8 cellular contexts compared by ENCODE assay signal in the genomic region with DNA sequence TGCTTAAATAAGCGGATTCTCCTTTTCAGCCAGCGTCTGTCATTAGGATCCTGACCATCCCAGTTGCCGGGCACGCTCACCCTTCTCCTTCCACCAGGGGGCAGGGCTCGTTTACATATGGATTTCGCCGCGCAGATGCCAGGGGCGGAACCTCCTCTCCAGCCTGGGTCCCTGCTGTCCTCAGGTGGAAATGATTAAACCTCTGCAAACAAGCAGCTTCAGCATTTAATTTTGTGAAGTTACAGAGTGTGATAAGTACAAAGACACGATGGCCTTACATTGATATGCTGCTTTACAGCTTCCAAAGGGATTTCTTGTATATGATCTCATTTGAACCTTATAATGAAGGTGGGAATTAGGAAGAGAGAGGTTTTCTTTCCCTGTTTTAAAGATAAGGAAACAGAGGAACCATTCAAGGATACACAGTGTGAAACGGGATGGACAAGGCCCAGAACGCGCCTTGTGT. TPM values are rescaled to one million over a fixed set of nuclear protein-coding genes. Genes with fewer than 3 reads are reported as not detected.
DNase-seq lines count a peak whose midpoint lies in the region; ATAC-seq and TF ChIP-seq lines count a peak whose summit lies in the region.

No MANE protein-coding gene starts in this region.

- H3K27me3 ChIP-seq in RWPE2 (ENCODE audit: insufficient read depth, poor library complexity, severe bottlenecking) (no peaks in the 10 kb centered on the region), thoracic aorta (replicated peaks; ENCODE audit: insufficient read depth) (no peaks in the 10 kb centered on the region)

- H3K36me3 ChIP-seq in RWPE2 (ENCODE audit: low read depth) = no peaks in the 10 kb centered on the region
- H3K36me3 ChIP-seq in thoracic aorta = no peaks in the 10 kb centered on the region

- peak; percentile 90 for DNase-seq in GM03348 (ENCODE audit: low spot score)
- peak; percentile 31 for DNase-seq in MV-4-11 (lab: John Stamatoyannopoulos, UW)
- no peak for DNase-seq in RWPE2 (ENCODE audit: low spot score)
- DNase-seq in activated T-helper 1 cell treated with anti-CD3 and anti-CD28 coated beads, Interleukin-2, amount 50 U/mL, for 16 hours (ENCODE audit: low read depth in 1 of 2, low spot score in 1 of 2) = peak; percentile 47 to 57
- peak; percentile 55 for DNase-seq in fibroblast of the conjunctiva (ENCODE audit: low read depth)
- peak; percentile 74 for DNase-seq in omental fat pad (ENCODE audit: low spot score)
- peak; percentile 28 for DNase-seq in thoracic aorta (ENCODE audit: low spot score)

- peak; percentile 98 for ATAC-seq in RWPE2 (ENCODE audit: low read depth)
- ATAC-seq in omental fat pad (ENCODE audit: low FRiP score) = peak; percentile 76
- no peak for ATAC-seq in thoracic aorta (ENCODE audit: insufficient number of reproducible peaks, low FRiP score, low read depth)
- ATAC-seq in HG03571 (IDR thresholded peaks at IDR 0.05; ENCODE audit: unreplicated experiment) = no peak

- H3K27ac ChIP-seq in RWPE2 (ENCODE audit: poor library complexity, severe bottlenecking) (no peak overlapping the region), thoracic aorta (no peak overlapping the region)

- TF ChIP-seq CTCF in RWPE2 (IDR thresholded peaks at IDR 0.05; ENCODE audit: poor library complexity, severe bottlenecking) (peak; percentile 96), omental fat pad (IDR thresholded peaks at IDR 0.05) (peak in 1 of 3 donors; percentile 65), thoracic aorta (IDR thresholded peaks at IDR 0.05) (peak; percentile 83)

- H3K9me3 ChIP-seq in RWPE2 (ENCODE audit: severe bottlenecking) (no peaks in the 10 kb centered on the region), thoracic aorta (no peaks in the 10 kb centered on the region)

- no peak overlapping the region for H3K4me3 ChIP-seq in RWPE2 (ENCODE audit: severe bottlenecking)
- H3K4me3 ChIP-seq in thoracic aorta = no peak overlapping the region

- peaks cover 5% of the 10 kb centered on the region for H3K4me1 ChIP-seq in RWPE2 (ENCODE audit: insufficient read depth, poor library complexity, severe bottlenecking)
- H3K4me1 ChIP-seq in thoracic aorta (ENCODE audit: control insufficient read depth in 1 of 2, low read depth in 2 of 2) = no peaks in the 10 kb centered on the region

RNA-seq across cellular contexts. Expression of a gene that starts 3.9 kb away (rescaled TPM):
- not detected for total RNA-seq in omental fat pad
- not detected for total RNA-seq in thoracic aorta

RNA-seq across cellular contexts. Expression of a gene that starts 18.8 kb away (rescaled TPM):
- total RNA-seq in omental fat pad = 10 to 100 TPM in 2 of 4 donors, 1 to 10 TPM in 2; 4.4 to 17.5 (median 10.8) TPM
- total RNA-seq in thoracic aorta = 10 to 100 TPM in 1 of 2 donors, 1 to 10 TPM in 1; 2.3 to 13.5 TPM

RNA-seq across cellular contexts. Expression of a gene that starts 21.3 kb away (rescaled TPM):
- total RNA-seq in omental fat pad (not detected), thoracic aorta (not detected)

RNA-seq across cellular contexts. Expression of a gene that starts 31.6 kb away (rescaled TPM):
- not detected for total RNA-seq in omental fat pad
- not detected for total RNA-seq in thoracic aorta

RNA-seq across cellular contexts. Expression of a gene that starts 48.5 kb away (rescaled TPM):
- total RNA-seq in omental fat pad (not detected), thoracic aorta (not detected)

Comparison
In these comparisons a context has a peak if more than half of its experiments do, and no peak if none do; other contexts are left out.
1. ATAC-seq: peak in RWPE2 (single experiment) and omental fat pad (single experiment); none in thoracic aorta (single experiment) and HG03571 (single experiment).